In genomic region chrX:2841511-2841910, GRCh38 we compare ENCODE assay signal across 18 cellular contexts. TPM values are rescaled to one million over a fixed set of nuclear protein-coding genes. Genes with fewer than 3 reads are reported as not detected.
"Had no signal": no experiment of that assay in that cellular context is flagged by ENCODE, and none has a peak within 500 bp of the region (broad histone marks: within the 10 kb centered on the region; RNA-seq: fewer than 3 reads in every experiment).

No MANE protein-coding gene starts in this region.

- H3K36me3 ChIP-seq: breast epithelium, thoracic aorta, upper lobe of left lung had no signal

- H3K4me1 ChIP-seq: breast epithelium, right lobe of liver, upper lobe of left lung had no signal

- DNase-seq: activated CD4-positive, alpha-beta memory T cell treated with anti-CD3 and anti-CD28 coated beads, Interleukin-2, amount 10 ng/mL, durations not matched to agents 7 days and 5 days; activated CD4-positive, alpha-beta T cell treated with anti-CD3 and anti-CD28 coated beads, Interleukin-2, amount 10 ng/mL, durations not matched to agents 24 days and 14 days; activated effector memory CD4-positive, alpha-beta T cell treated with anti-CD3 and anti-CD28 coated beads, Interleukin-2, amount 50 U/mL, for 16 hours; activated naive CD4-positive, alpha-beta T cell treated with anti-CD3 and anti-CD28 coated beads, Interleukin-2, amount 10 ng/mL, durations not matched to agents 7 days and 5 days; cerebellar nuclear complex; right lobe of liver; SK-N-SH; small intestine; stimulated activated CD4-positive, alpha-beta T cell treated with anti-CD3 and anti-CD28 coated beads, Interleukin-4, amount 100 ng/mL, for 1 hour; stimulated activated naive CD4-positive, alpha-beta T cell treated with Interleukin-2 at 50 U/mL for 16 hours; upper lobe of left lung had no signal

- H3K27me3 ChIP-seq: breast epithelium, right lobe of liver, upper lobe of left lung had no signal

- H3K4me2 ChIP-seq: SK-N-SH had no signal

- ATAC-seq: activated CD4-positive, CD25-positive, alpha-beta regulatory T cell treated with anti-CD3 and anti-CD28 coated beads, Interleukin-2, amount 50 U/mL, for 24 hours; left lobe of liver; right lobe of liver had no signal

- H3K27ac ChIP-seq: breast epithelium, right lobe of liver, thoracic aorta, upper lobe of left lung, VCaP had no signal

- H3K9ac ChIP-seq: SK-N-SH had no signal

- H3K9me3 ChIP-seq: SK-N-SH, thoracic aorta had no signal

- H3K4me3 ChIP-seq: breast epithelium, lung, right lobe of liver, thoracic aorta, upper lobe of left lung had no signal

RNA-seq across cellular contexts. Expression of gene GYG2, which starts 12.8 kb away (rescaled TPM):
- total RNA-seq: activated CD4-positive, alpha-beta memory T cell treated with anti-CD3 and anti-CD28 coated beads, Interleukin-2, amount 10 ng/mL, durations not matched to agents 7 days and 5 days; activated CD4-positive, alpha-beta T cell treated with anti-CD3 and anti-CD28 coated beads, Interleukin-2, amount 10 ng/mL, durations not matched to agents 24 days and 14 days; T-helper 2 cell treated with Interferon-gamma antibody and Interleukin-4, amounts not matched to agents 100 ng/mL and 5 ng/mL, for 36 hours had no signal
